20 cellular contexts compared by ENCODE assay signal in genomic region chr10:78604721-78605120, GRCh38.
"Had no signal": no experiment of that assay in that cellular context is flagged by ENCODE, and none has a peak within 500 bp of the region (broad histone marks: within the 10 kb centered on the region; RNA-seq: fewer than 3 reads in every experiment).

No MANE protein-coding gene starts in this region.

- H3K4me3 ChIP-seq: dorsolateral prefrontal cortex, esophagus muscularis mucosa, gastrocnemius medialis, heart right ventricle, pancreas, testis, tibial nerve had no signal

- H3K36me3 ChIP-seq: esophagus muscularis mucosa, gastrocnemius medialis, heart right ventricle, pancreas, tibial nerve had no signal

- H3K27me3 ChIP-seq: dorsolateral prefrontal cortex, esophagus muscularis mucosa, gastrocnemius medialis, heart right ventricle, testis, tibial nerve had no signal

- H3K4me3 Mint-ChIP-seq: naive thymus-derived CD8-positive, alpha-beta T cell; stimulated activated naive CD8-positive, alpha-beta T cell treated with anti-CD3 and anti-CD28 coated beads, Interleukin-15, Interleukin-2, amounts not matched to agents 100 ng/mL and 50 ng/mL, for 24 hours had no signal

- H3K4me1 Mint-ChIP-seq: naive thymus-derived CD8-positive, alpha-beta T cell had no signal

- H3K9me3 ChIP-seq: pancreas, testis had no signal

- ATAC-seq: gastrocnemius medialis; heart right ventricle; left lobe of liver; naive thymus-derived CD8-positive, alpha-beta T cell; pancreas; right cardiac atrium had no signal

- DNase-seq: cortex of kidney; dorsolateral prefrontal cortex; effector memory CD4-positive, alpha-beta T cell; gastrocnemius medialis; heart right ventricle; hypothalamus; mammary epithelial cell; naive thymus-derived CD8-positive, alpha-beta T cell; nucleus accumbens; pancreas; right cardiac atrium; small intestine; stimulated activated CD4-positive, alpha-beta T cell treated with anti-CD3 and anti-CD28 coated beads, Interleukin-12 subunit alpha, Interleukin-12 subunit beta, amount 100 ng/mL, for 4 hours; testis had no signal

- H3K27ac Mint-ChIP-seq: progenitor cell of endocrine pancreas; stimulated activated naive CD8-positive, alpha-beta T cell treated with anti-CD3 and anti-CD28 coated beads, Interleukin-15, Interleukin-2, amounts not matched to agents 100 ng/mL and 50 ng/mL, for 24 hours had no signal

- H3K27ac ChIP-seq: dorsolateral prefrontal cortex, epithelial cell of prostate, esophagus muscularis mucosa, gastrocnemius medialis, heart right ventricle, pancreas, testis, tibial nerve had no signal

- H3K4me1 ChIP-seq: esophagus muscularis mucosa, gastrocnemius medialis, heart right ventricle, pancreas, testis had no signal
